In genomic region chr16:14354561-14355351, GRCh38 we compare ENCODE assay signal across 9 cellular contexts.
A peak's percentile ranks its signal among the peaks of the same experiment; 100 is the strongest.
DNase-seq lines count a peak whose midpoint lies in the region; ATAC-seq and TF ChIP-seq lines count a peak whose summit lies in the region.
"Had no signal": no experiment of that assay in that cellular context is flagged by ENCODE, and none has a peak within 500 bp of the region (broad histone marks: within the 10 kb centered on the region; RNA-seq: fewer than 3 reads in every experiment).

No MANE protein-coding gene starts in this region.

- TF ChIP-seq CTCF in GM23338 (conservative IDR thresholded peaks at IDR 0.05; ENCODE audit: low read depth in 2 of 2) (no peak), NB4 (IDR thresholded peaks at IDR 0.05; ENCODE audit: low read depth, low read length) (no peak), smooth muscle cell (IDR thresholded peaks at IDR 0.05; ENCODE audit: borderline replicate concordance, insufficient read depth, poor library complexity, severe bottlenecking) (no peak), prostate gland (IDR thresholded peaks at IDR 0.05) (no peak)

- H3K9me2 ChIP-seq in GM23338 (ENCODE audit: insufficient read depth), result 0 out of 2 replicates have a peak, but pooled peaks cover 3% of the 10 kb centered on the region

- TF ChIP-seq POLR2A in NB4 (IDR thresholded peaks at IDR 0.05; ENCODE audit: extremely low read depth, insufficient read length) (no peak), prostate gland (IDR thresholded peaks at IDR 0.05) (no peak)

- H3K79me2 ChIP-seq in GM23338 (replicated peaks; ENCODE audit: insufficient read depth), result no peaks in the 10 kb centered on the region
- H3K79me2 ChIP-seq in smooth muscle cell (ENCODE audit: low read depth), result no peaks in the 10 kb centered on the region

- no peak for DNase-seq in GM23338 (ENCODE audit: low spot score)
- peak; percentile 66 for DNase-seq in NB4 (ENCODE audit: low read depth)
- peak in 2 of 3 donors; percentile 17 to 33 for DNase-seq in stimulated activated CD4-positive, alpha-beta T cell treated with anti-CD3 and anti-CD28 coated beads, TNF-alpha, amount 100 ng/mL, for 48 hours (ENCODE audit: low read depth in 3 of 3)
- DNase-seq in occipital lobe (lab: John Stamatoyannopoulos, UW), result no peak
- DNase-seq in smooth muscle cell (lab: John Stamatoyannopoulos, UW; ENCODE audit: unreplicated experiment), result no peak
- no peak for DNase-seq in prostate gland (ENCODE audit: low spot score)

- WGBS in smooth muscle cell (ENCODE audit: low lambda C conversion rate), result 74% methylated on average over 8 of the region's 10 CpGs
- 42% methylated on average over 10 of the region's 10 CpGs for WGBS in prostate gland

- H3K4me1 ChIP-seq in GM23338 (ENCODE audit: insufficient read depth) (peaks cover 6% of the 10 kb centered on the region), duodenal mucosa (ENCODE audit: control insufficient read depth in 1 of 2, insufficient read depth in 2 of 2, low read length in 2 of 2) (no peaks in the 10 kb centered on the region), smooth muscle cell (ENCODE audit: low read depth) (no peaks in the 10 kb centered on the region), prostate gland (replicated peaks) (no peaks in the 10 kb centered on the region)

- H3K27ac ChIP-seq in GM23338 (ENCODE audit: low read depth) (no peak overlapping the region), duodenal mucosa (ENCODE audit: low read depth, low read length) (no peak overlapping the region), smooth muscle cell (ENCODE audit: low read depth) (no peak overlapping the region), prostate gland (no peak overlapping the region)
- H3K27ac ChIP-seq: VCaP had no signal

- intact Hi-C loops in prostate gland (cut with DNase I), result no loop called here

- H3K36me3 Mint-ChIP-seq in GM23338 (ENCODE audit: low read depth), result no peaks in the 10 kb centered on the region

- H3K27ac Mint-ChIP-seq in GM23338, result no peak overlapping the region

- peaks cover 9% of the 10 kb centered on the region for H3K27me3 Mint-ChIP-seq in GM23338 (ENCODE audit: insufficient read depth, low read depth, poor library complexity)

- H3K4me1 Mint-ChIP-seq in GM23338, result peaks cover 10% of the 10 kb centered on the region; the same call in 2 of the 3 replicates

- 0 out of 2 replicates have a peak overlapping the region, but pooled peaks have one; percentile 69 for H2AFZ ChIP-seq in GM23338
- H2AFZ ChIP-seq in smooth muscle cell (ENCODE audit: low read depth), result no peak overlapping the region

- H3K27me3 ChIP-seq in GM23338 (ENCODE audit: insufficient read depth) (no peaks in the 10 kb centered on the region), duodenal mucosa (ENCODE audit: control insufficient read depth in 1 of 2, insufficient read depth in 2 of 2, low read length in 2 of 2) (no peaks in the 10 kb centered on the region), smooth muscle cell (ENCODE audit: low read depth) (no peaks in the 10 kb centered on the region), prostate gland (replicated peaks; ENCODE audit: insufficient read depth) (no peaks in the 10 kb centered on the region)

- peak; percentile 96 for ATAC-seq in GM18517 (IDR thresholded peaks at IDR 0.05; ENCODE audit: unreplicated experiment)
- ATAC-seq in GM23338, result no peak

- H3K9me3 Mint-ChIP-seq in GM23338, result no peaks in the 10 kb centered on the region; the same call in 1 of the 3 replicates

- H3F3A ChIP-seq in GM23338 (replicated peaks; ENCODE audit: low read depth) (no peaks in the 10 kb centered on the region), smooth muscle cell (ENCODE audit: low read depth) (no peaks in the 10 kb centered on the region)

- H3K9me3 ChIP-seq in duodenal mucosa (ENCODE audit: control insufficient read depth in 1 of 2, low read length in 2 of 2), result no peaks in the 10 kb centered on the region
- no peaks in the 10 kb centered on the region for H3K9me3 ChIP-seq in smooth muscle cell (replicated peaks; ENCODE audit: low read depth)
- no peaks in the 10 kb centered on the region for H3K9me3 ChIP-seq in prostate gland

- H3K4me3 ChIP-seq in GM23338 (no peak overlapping the region), NB4 (ENCODE audit: low read depth, low read length) (no peak overlapping the region), duodenal mucosa (ENCODE audit: low read depth in 1 of 2, low read length in 2 of 2) (peak overlapping the region; percentile 43 to 48), smooth muscle cell (no peak overlapping the region), prostate gland (no peak overlapping the region)

- H3K36me3 ChIP-seq in GM23338 (ENCODE audit: insufficient read depth) (no peaks in the 10 kb centered on the region), duodenal mucosa (ENCODE audit: control insufficient read depth in 1 of 2, insufficient read depth in 2 of 2, low read length in 2 of 2) (no peaks in the 10 kb centered on the region), smooth muscle cell (ENCODE audit: low read depth) (no peaks in the 10 kb centered on the region), prostate gland (no peaks in the 10 kb centered on the region)

- H3K4me2 ChIP-seq in GM23338, result peak overlapping the region; percentile 53; the same call in 1 of the 2 replicates
- no peak overlapping the region for H3K4me2 ChIP-seq in smooth muscle cell

- no peak overlapping the region for H3K4me3 Mint-ChIP-seq in GM23338

- H4K20me1 ChIP-seq in GM23338 (replicated peaks; ENCODE audit: insufficient read depth) (no peaks in the 10 kb centered on the region), smooth muscle cell (ENCODE audit: low read depth) (no peaks in the 10 kb centered on the region)

- H3K9ac ChIP-seq in duodenal mucosa (ENCODE audit: low read depth in 1 of 2, low read length in 2 of 2), result no peak overlapping the region
- H3K9ac ChIP-seq in smooth muscle cell (ENCODE audit: low read depth), result no peak overlapping the region

TF ChIP-seq in GM23338, 12 proteins besides CTCF, POLR2A, EP300 and RAD21:
- TF ChIP-seq CREB1 (CRISPR knock-in tag; IDR thresholded peaks at IDR 0.05; ENCODE audit: low read depth) (no peak), STAT1 (IDR thresholded peaks at IDR 0.05; ENCODE audit: unreplicated experiment) (no peak), POLR2AphosphoS5 (IDR thresholded peaks at IDR 0.05; ENCODE audit: low read depth) (no peak), JUNB (IDR thresholded peaks at IDR 0.05; ENCODE audit: unreplicated experiment) (no peak), ZNF114 (CRISPR knock-in tag; IDR thresholded peaks at IDR 0.05) (no peak)

Comparison
In these comparisons a context has a peak if more than half of its experiments do, and no peak if none do; other contexts are left out.
1. DNase-seq: peak in NB4 (single experiment) and stimulated activated CD4-positive, alpha-beta T cell treated with anti-CD3 and anti-CD28 coated beads, TNF-alpha, amount 100 ng/mL, for 48 hours (2 of 3); none in GM23338 (single experiment), occipital lobe (single experiment), smooth muscle cell (single experiment) and prostate gland (single experiment).
2. H3K4me3 ChIP-seq: peak in duodenal mucosa (2 of 2); none in GM23338 (single experiment), NB4 (single experiment), smooth muscle cell (single experiment) and prostate gland (0 of 2).